Comparison of ENCODE assay signal across 25 cellular contexts in the genomic region with DNA sequence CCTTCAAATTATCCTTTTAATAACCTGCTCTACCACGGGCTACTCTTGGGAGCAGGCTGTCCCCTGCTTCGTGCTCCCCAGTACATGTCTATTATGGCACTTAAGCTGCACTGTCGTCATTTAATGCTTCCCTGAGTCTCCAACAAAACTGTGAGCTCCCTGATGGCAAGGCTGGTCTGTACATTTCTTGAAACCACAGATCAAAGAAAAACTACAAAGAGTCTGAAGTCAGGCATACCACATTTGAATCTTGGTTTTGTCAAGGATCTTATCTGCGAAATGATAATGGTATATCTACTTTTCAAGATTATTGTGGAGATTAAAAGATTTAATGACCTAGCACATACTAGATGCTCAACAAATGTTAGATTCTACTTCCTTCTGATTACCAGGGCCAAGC.
"Had no signal": no experiment of that assay in that cellular context is flagged by ENCODE, and none has a peak within 500 bp of the region (broad histone marks: within the 10 kb centered on the region; RNA-seq: fewer than 3 reads in every experiment).

No MANE protein-coding gene starts in this region.

- H3K4me3 ChIP-seq: cardiac muscle cell, left ventricle myocardium inferior, sigmoid colon, thoracic aorta, upper lobe of right lung had no signal

- H3K27me3 Mint-ChIP-seq: dendritic cell treated with granulocyte-macrophage colony-stimulating factor and Interleukin-4, amounts not matched to agents 40 ng/mL and 50 ng/mL, for 4 days; progenitor cell of endocrine pancreas had no signal

- H3K36me3 ChIP-seq: cardiac muscle cell, left ventricle myocardium inferior, sigmoid colon, thoracic aorta, upper lobe of right lung had no signal

- H3K27me3 ChIP-seq: cardiac muscle cell, foreskin keratinocyte, sigmoid colon, upper lobe of right lung had no signal

- H3K9me3 ChIP-seq: left ventricle myocardium inferior, sigmoid colon, thoracic aorta, upper lobe of right lung had no signal

- H3K36me3 Mint-ChIP-seq: activated naive CD4-positive, alpha-beta T cell treated with anti-CD3 and anti-CD28 coated beads, Interleukin-2, amount 10 ng/mL, durations not matched to agents 7 days and 5 days; natural killer cell had no signal

- H3K27ac ChIP-seq: cardiac muscle cell, foreskin keratinocyte, left ventricle myocardium inferior, sigmoid colon, thoracic aorta, upper lobe of right lung had no signal

- H3K9me3 Mint-ChIP-seq: activated CD4-positive, alpha-beta memory T cell treated with anti-CD3 and anti-CD28 coated beads, Interleukin-2, amount 10 ng/mL, durations not matched to agents 7 days and 5 days; activated naive CD4-positive, alpha-beta T cell treated with anti-CD3 and anti-CD28 coated beads, Interleukin-2, amount 10 ng/mL, durations not matched to agents 7 days and 5 days; activated T-cell treated with anti-CD3 and anti-CD28 coated beads, Interleukin-2, amount 50 U/mL, for 72 hours; dendritic cell treated with granulocyte-macrophage colony-stimulating factor and Interleukin-4, amounts not matched to agents 40 ng/mL and 50 ng/mL, for 4 days; natural killer cell; T-helper 1 cell treated with Interleukin-12 subunit alpha and Interleukin-12 subunit beta and Interleukin-4 antibody, amounts not matched to agents 30 μg/mL and 1 μg/mL, for 36 hours had no signal

- H3K4me3 Mint-ChIP-seq: activated CD4-positive, alpha-beta memory T cell treated with anti-CD3 and anti-CD28 coated beads, Interleukin-2, amount 10 ng/mL, durations not matched to agents 7 days and 5 days; activated naive CD4-positive, alpha-beta T cell treated with anti-CD3 and anti-CD28 coated beads, Interleukin-2, amount 10 ng/mL, durations not matched to agents 7 days and 5 days; dendritic cell treated with granulocyte-macrophage colony-stimulating factor and Interleukin-4, amounts not matched to agents 40 ng/mL and 50 ng/mL, for 4 days; natural killer cell; T-helper 1 cell treated with Interleukin-12 subunit alpha and Interleukin-12 subunit beta and Interleukin-4 antibody, amounts not matched to agents 30 μg/mL and 1 μg/mL, for 36 hours had no signal

- ATAC-seq: activated T-cell treated with anti-CD3 and anti-CD28 coated beads, Interleukin-2, amount 50 U/mL, for 72 hours; foreskin keratinocyte; natural killer cell; upper lobe of right lung had no signal

- FAIRE-seq: endometrium had no signal

- H3K27ac Mint-ChIP-seq: activated CD4-positive, alpha-beta memory T cell treated with anti-CD3 and anti-CD28 coated beads, Interleukin-2, amount 10 ng/mL, durations not matched to agents 7 days and 5 days; activated naive CD4-positive, alpha-beta T cell treated with anti-CD3 and anti-CD28 coated beads, Interleukin-2, amount 10 ng/mL, durations not matched to agents 7 days and 5 days; activated T-cell treated with anti-CD3 and anti-CD28 coated beads, Interleukin-2, amount 50 U/mL, for 72 hours; dendritic cell treated with granulocyte-macrophage colony-stimulating factor and Interleukin-4, amounts not matched to agents 40 ng/mL and 50 ng/mL, for 4 days; natural killer cell; progenitor cell of endocrine pancreas; T-helper 1 cell treated with Interleukin-12 subunit alpha and Interleukin-12 subunit beta and Interleukin-4 antibody, amounts not matched to agents 30 μg/mL and 1 μg/mL, for 36 hours had no signal

- H3K4me1 ChIP-seq: left ventricle myocardium inferior, sigmoid colon, upper lobe of right lung had no signal

- DNase-seq: activated CD4-positive, alpha-beta memory T cell treated with anti-CD3 and anti-CD28 coated beads, Interleukin-2, amount 10 ng/mL, durations not matched to agents 7 days and 5 days; activated CD4-positive, alpha-beta T cell treated with anti-CD3 and anti-CD28 coated beads for 4 hours; activated CD4-positive, CD25-positive, alpha-beta regulatory T cell; activated effector memory CD4-positive, alpha-beta T cell treated with anti-CD3 and anti-CD28 coated beads, Interleukin-2, amount 50 U/mL, for 16 hours; activated naive CD4-positive, alpha-beta T cell treated with anti-CD3 and anti-CD28 coated beads, Interleukin-2, amount 10 ng/mL, durations not matched to agents 7 days and 5 days; activated T-cell treated with anti-CD3 and anti-CD28 coated beads, Interleukin-2, amount 50 U/mL, for 72 hours; amygdala; effector CD4-positive, alpha-beta T cell; erythroblast; kidney glomerular epithelial cell; left ventricle myocardium inferior; midbrain; natural killer cell; retina; sigmoid colon; stimulated activated CD4-positive, alpha-beta T cell treated with anti-CD3 and anti-CD28 coated beads, Interleukin-2, amount 100 ng/mL, for 48 hours; stimulated activated naive CD4-positive, alpha-beta T cell treated with Interleukin-2 at 50 U/mL for 16 hours; upper lobe of right lung had no signal
